9 cellular contexts compared by ENCODE assay signal in the genomic region with DNA sequence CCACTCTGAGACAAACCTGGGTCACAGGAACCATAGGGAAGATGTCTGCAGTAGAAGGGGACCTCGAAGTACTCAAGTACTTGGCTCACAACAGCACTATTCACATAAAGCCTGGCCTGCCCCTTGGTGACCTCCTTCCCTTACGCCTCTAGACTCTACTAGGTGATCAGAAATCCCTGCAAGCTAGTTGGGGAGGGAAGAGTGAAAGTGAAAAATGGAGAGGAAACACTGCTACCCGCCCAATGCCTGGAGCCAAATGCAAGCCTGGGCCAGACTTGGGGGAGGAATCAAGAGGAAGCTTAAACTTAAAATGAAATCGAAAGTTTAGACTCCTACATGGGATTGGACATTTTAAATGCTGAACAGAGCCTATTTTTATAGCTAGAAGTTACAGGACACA. TPM values are rescaled to one million over a fixed set of nuclear protein-coding genes. Genes with fewer than 3 reads are reported as not detected.
DNase-seq lines count a peak whose midpoint lies in the region; ATAC-seq, FAIRE-seq and TF ChIP-seq lines count a peak whose summit lies in the region.
"Not testable (repeated sequence)": the region's sequence is repeated elsewhere in the genome, so short reads cannot be mapped to it uniquely, and the experiment has no call there.
"Had no signal": no experiment of that assay in that cellular context is flagged by ENCODE, and none has a peak within 500 bp of the region (broad histone marks: within the 10 kb centered on the region; RNA-seq: fewer than 3 reads in every experiment).

No MANE protein-coding gene starts in this region.

- not testable (repeated sequence) for H3K9me3 ChIP-seq in BLaER1 treated with 17β-estradiol and CSF1 and Interleukin-3, amounts not matched to agents 10 nM and 100 nM (replicated peaks in 1 of 11); adipocyte (ENCODE audit: control insufficient read depth, low read length); H1 (ENCODE audit: insufficient read depth in 2 of 2, low read depth in 1 of 2, low read length in 1 of 2); keratinocyte (ENCODE audit: control insufficient read depth, low read depth, low read length); neural progenitor cell (ENCODE audit: low read depth); uterus

- H2BK20ac ChIP-seq in H1 (ENCODE audit: low read length), result not testable (repeated sequence)

- not testable (repeated sequence) for H3K27me3 ChIP-seq in BLaER1 treated with 17β-estradiol and CSF1 and Interleukin-3, amounts not matched to agents 10 nM and 100 nM; adipocyte (replicated peaks; ENCODE audit: control insufficient read depth, insufficient read depth, low read length); H1 (replicated peaks in 1 of 4; ENCODE audit: control insufficient read depth in 3 of 4, extremely low read depth in 1 of 4, insufficient read depth in 3 of 4, low read length in 3 of 4); keratinocyte (ENCODE audit: control insufficient read depth, extremely low read depth, insufficient read depth, low read length); neural progenitor cell; uterus

- TF ChIP-seq EP300 in H1 (IDR thresholded peaks at IDR 0.05; ENCODE audit: borderline replicate concordance in 1 of 2, low read depth in 2 of 2, low read length in 2 of 2), result not testable (repeated sequence)

- FAIRE-seq in H1 (lab: Jason Lieb, UNC) (peak; percentile 74), keratinocyte (lab: Jason Lieb, UNC) (peak; percentile 90)

- H2BK5ac ChIP-seq in H1 (ENCODE audit: low read depth, low read length), result not testable (repeated sequence)

- not testable (repeated sequence) for H3K9me3 Mint-ChIP-seq in neural progenitor cell

- dilution Hi-C loops in keratinocyte (cut with MboI; ENCODE audit: extremely low pct_ligation_motif_present, low sequenced_read_pairs), result not testable (repeated sequence)

- 100% methylated on average over 1 of the region's 4 CpGs; no CpG with 5 or more reads in 1 of the 2 experiments for WGBS in H1 (ENCODE audit: extremely low coverage in 1 of 2, insufficient coverage in 1 of 2, insufficient read length in 1 of 2, insufficient replicate concordance in 2 of 2, low coverage in 1 of 2, low lambda C conversion rate in 2 of 2, missing lambda C conversion rate in 1 of 2), 2 experiments

- not testable (repeated sequence) for TF ChIP-seq POLR2A in H1 (IDR thresholded peaks at IDR 0.05; ENCODE audit: control extremely low read depth in 1 of 2, low read depth in 2 of 2, low read length in 2 of 2); uterus (IDR thresholded peaks at IDR 0.05)

- not testable (repeated sequence) for H4K91ac ChIP-seq in H1 (replicated peaks; ENCODE audit: insufficient read length, low read length)

- H2BK12ac ChIP-seq in H1 (ENCODE audit: low read depth, low read length), result not testable (repeated sequence)

- H3F3A ChIP-seq in neural progenitor cell (ENCODE audit: low read depth), result not testable (repeated sequence)

- H3K18ac ChIP-seq in H1 (ENCODE audit: extremely low read depth, low read length), result not testable (repeated sequence)

- H3K36me3 ChIP-seq in BLaER1 treated with 17β-estradiol and CSF1 and Interleukin-3, amounts not matched to agents 10 nM and 100 nM; adipocyte (ENCODE audit: control insufficient read depth, insufficient read depth, low read length, severe bottlenecking); H1 (ENCODE audit: control insufficient read depth in 2 of 4, insufficient read depth in 4 of 4, low read length in 3 of 4); keratinocyte (ENCODE audit: control insufficient read depth in 2 of 2, extremely low read depth in 1 of 2, insufficient read depth in 2 of 2, low read length in 2 of 2); neural progenitor cell; uterus: not testable (repeated sequence)

- peak overlapping the region in 2 of 11 experiments; percentile 21 to 44; a peak in 2 of 22 replicates for H3K27ac ChIP-seq in BLaER1 treated with 17β-estradiol and CSF1 and Interleukin-3, amounts not matched to agents 10 nM and 100 nM
- H3K27ac ChIP-seq in H1 (ENCODE audit: low read depth, low read length); keratinocyte (ENCODE audit: control insufficient read depth, insufficient read depth, low read length); neural progenitor cell: not testable (repeated sequence)
- H3K27ac ChIP-seq in uterus, result peak overlapping the region; percentile 50 to 71

- H3K9me1 ChIP-seq in keratinocyte (ENCODE audit: control insufficient read depth, extremely low read depth, insufficient read depth, low read length), result not testable (repeated sequence)

- peak overlapping the region in 1 of 11 experiments; percentile 26; a peak in 2 of 22 replicates for H3K9ac ChIP-seq in BLaER1 treated with 17β-estradiol and CSF1 and Interleukin-3, amounts not matched to agents 10 nM and 100 nM
- not testable (repeated sequence) for H3K9ac ChIP-seq in adipocyte (ENCODE audit: low read length); H1 (replicated peaks in 1 of 4; ENCODE audit: extremely low read depth in 1 of 4, low read depth in 3 of 4, low read length in 3 of 4); keratinocyte (ENCODE audit: control insufficient read depth, extremely low read depth, insufficient read depth, low read length); neural progenitor cell

- CTCF ChIA-PET in H1 (lab: Charles Lee; ENCODE audit: partially characterized antibody), result not testable (repeated sequence)

- not testable (repeated sequence) for H3K27me3 Mint-ChIP-seq in neural progenitor cell (ENCODE audit: insufficient read depth, low read depth)

- not testable (repeated sequence) for H4K20me1 ChIP-seq in BLaER1 treated with 17β-estradiol and CSF1 and Interleukin-3, amounts not matched to agents 10 nM and 100 nM; H1 (replicated peaks in 1 of 2; ENCODE audit: control insufficient read depth in 1 of 2, insufficient read depth in 2 of 2, low read length in 2 of 2); keratinocyte (ENCODE audit: control insufficient read depth, extremely low read depth, insufficient read depth, low read length); neural progenitor cell (ENCODE audit: low read depth)

- not testable (repeated sequence) for H2AK5ac ChIP-seq in H1 (ENCODE audit: low read depth, low read length)

- H3K4ac ChIP-seq in H1 (replicated peaks; ENCODE audit: insufficient read length, low read depth, low read length), result not testable (repeated sequence)

- not testable (repeated sequence) for TF ChIP-seq CTCF in H1 (IDR thresholded peaks at IDR 0.05; ENCODE audit: control extremely low read depth in 1 of 3, insufficient read depth in 1 of 3, low read depth in 1 of 3, low read length in 3 of 3); keratinocyte (optimal IDR thresholded peaks at IDR 0.05 in 1 of 3, IDR thresholded peaks at IDR 0.05 in 1 of 3, conservative IDR thresholded peaks at IDR 0.05 in 1 of 3; ENCODE audit: extremely low read depth in 1 of 3, insufficient read depth in 2 of 3, low read length in 3 of 3); neural progenitor cell (IDR thresholded peaks at IDR 0.05); uterus (IDR thresholded peaks at IDR 0.05)

- H4K8ac ChIP-seq in H1 (ENCODE audit: extremely low read depth, insufficient read depth, low read length), result not testable (repeated sequence)

- not testable (repeated sequence) for H3K36me3 Mint-ChIP-seq in neural progenitor cell

- H2AFZ ChIP-seq in H1 (ENCODE audit: low read length); keratinocyte (ENCODE audit: control insufficient read depth, low read length); neural progenitor cell (replicated peaks): not testable (repeated sequence)

- H3K27ac Mint-ChIP-seq in neural progenitor cell, result not testable (repeated sequence)

- intact Hi-C loops in Right ventricle myocardium inferior (cut with DNase I); uterus (cut with DNase I; ENCODE audit: low total_unique reads): not testable (repeated sequence)

- peak; percentile 32 for ATAC-seq in Right ventricle myocardium inferior

- not testable (repeated sequence) for H3K56ac ChIP-seq in H1 (replicated peaks; ENCODE audit: insufficient read length, low read depth, low read length)

- not testable (repeated sequence) for TF ChIP-seq RAD21 in H1 (IDR thresholded peaks at IDR 0.05 in 1 of 2, conservative IDR thresholded peaks at IDR 0.05 in 1 of 2; ENCODE audit: low read depth in 2 of 2, low read length in 2 of 2)

- DNase-seq in OCI-M1 (lab: John Stamatoyannopoulos, UW) (peak; percentile 59), adipocyte (ENCODE audit: low read depth) (peak; percentile 1), Right ventricle myocardium inferior (ENCODE audit: missing footprints) (peak; percentile 65), uterus (peak; percentile 18 to 27)
- DNase-seq in H1 (ENCODE audit: low read depth in 1 of 2, low spot score in 2 of 2); keratinocyte (ENCODE audit: low read depth, low spot score); neural progenitor cell (ENCODE audit: low spot score): not testable (repeated sequence)

- peaks cover 0 to 14% (median 4%) of the 10 kb centered on the region in 10 experiments; a peak in 6 of 20 replicates for H3K4me1 ChIP-seq in BLaER1 treated with 17β-estradiol and CSF1 and Interleukin-3, amounts not matched to agents 10 nM and 100 nM
- not testable (repeated sequence) for H3K4me1 ChIP-seq in adipocyte (ENCODE audit: control insufficient read depth, insufficient read depth, low read length); H1 (replicated peaks in 1 of 4; ENCODE audit: control insufficient read depth in 3 of 4, insufficient read depth in 4 of 4, low read length in 3 of 4); keratinocyte (ENCODE audit: control insufficient read depth, extremely low read depth, insufficient read depth, low read length); neural progenitor cell; uterus

- not testable (repeated sequence) for H3K79me2 ChIP-seq in H1 (ENCODE audit: control insufficient read depth in 1 of 2, insufficient read depth in 2 of 2, low read length in 2 of 2); keratinocyte (ENCODE audit: control insufficient read depth, insufficient read depth, low read length); neural progenitor cell (ENCODE audit: low read depth)

- H3K14ac ChIP-seq in H1 (ENCODE audit: insufficient read length), result not testable (repeated sequence)

- not testable (repeated sequence) for H4K5ac ChIP-seq in H1 (ENCODE audit: insufficient read length, low read depth, low read length)

- POLR2A ChIA-PET in H1 (lab: Charles Lee; ENCODE audit: partially characterized antibody), result not testable (repeated sequence)

- H3K23me2 ChIP-seq in H1 (ENCODE audit: low read depth, low read length), result not testable (repeated sequence)

- not testable (repeated sequence) for H3K79me1 ChIP-seq in H1 (ENCODE audit: low read depth, low read length)

- not testable (repeated sequence) for H3K23ac ChIP-seq in H1 (ENCODE audit: insufficient read length)

- H3K4me3 Mint-ChIP-seq in neural progenitor cell, result not testable (repeated sequence)

- H2BK15ac ChIP-seq in H1 (ENCODE audit: low read length), result not testable (repeated sequence)

- H3K4me3 ChIP-seq in BLaER1 treated with 17β-estradiol and CSF1 and Interleukin-3, amounts not matched to agents 10 nM and 100 nM, result peak overlapping the region in 6 of 10 experiments; percentile 35 to 57 (median 47); a peak in 8 of 20 replicates
- not testable (repeated sequence) for H3K4me3 ChIP-seq in adipocyte (ENCODE audit: low read length); H1 (ENCODE audit: extremely low read depth in 1 of 4, insufficient read depth in 2 of 4, low read depth in 3 of 4, low read length in 4 of 4)
- peak overlapping the region in 1 of 3 experiments; percentile 13 for H3K4me3 ChIP-seq in keratinocyte (ENCODE audit: control insufficient read depth in 2 of 3, extremely low read depth in 1 of 3, insufficient read depth in 2 of 3, low read depth in 1 of 3, low read length in 3 of 3)
- H3K4me3 ChIP-seq in neural progenitor cell, result peak overlapping the region; percentile 19
- peak overlapping the region in 1 of 2 donors; percentile 11 for H3K4me3 ChIP-seq in uterus

- H2BK120ac ChIP-seq in H1 (replicated peaks; ENCODE audit: low read depth, low read length), result not testable (repeated sequence)

- H3K4me2 ChIP-seq in BLaER1 treated with 17β-estradiol and CSF1 and Interleukin-3, amounts not matched to agents 10 nM and 100 nM, result peak overlapping the region; percentile 54 to 70 (median 64); a peak in 20 of 22 replicates
- not testable (repeated sequence) for H3K4me2 ChIP-seq in H1 (ENCODE audit: insufficient read depth in 1 of 2, low read depth in 2 of 2, low read length in 2 of 2); keratinocyte (ENCODE audit: control insufficient read depth, extremely low read depth, insufficient read depth, low read depth, low read length)
- peak overlapping the region; percentile 22 for H3K4me2 ChIP-seq in neural progenitor cell

- not testable (repeated sequence) for H3K4me1 Mint-ChIP-seq in neural progenitor cell

RNA-seq across cellular contexts. Expression of gene SYT15, which starts 17.6 kb away (rescaled TPM):
- total RNA-seq in H1 (2021; fragmentation: NEBNext Ultra II Directional; extraction: Animal tissue kit (Norgen Biotek cat#: 25700)), result 0.61 and 1.5 TPM in 2 replicates
- polyA plus RNA-seq in H1 (2011; rRNA removed) (0.39 and 0.58 TPM in 2 replicates), keratinocyte (0.07 to 0.16 TPM (median 0.13 TPM) in 3 replicates)
- polyA plus RNA-seq in H1 (2011; cell fraction: cytosol; rRNA removed), result 0.47 TPM
- 1.1 TPM for polyA plus RNA-seq in H1 (2011; cell fraction: nucleus; rRNA removed)
- polyA plus RNA-seq in H1 (2012, experiment 1 of 2), result 0.34 to 0.76 TPM (median 0.43 TPM) in 4 replicates
- polyA plus RNA-seq in H1 (2012, experiment 2 of 2), result 0.08 TPM
- 0.43 TPM for polyA plus RNA-seq in H1 (2013, experiment 1 of 2)
- polyA plus RNA-seq in H1 (2013, experiment 2 of 2), result 0.44 TPM
- 0.46 and 1.0 TPM in 2 replicates for polyA minus RNA-seq in H1 (2011; rRNA and poly(A)+ RNA removed)
- polyA minus RNA-seq in H1 (2011; cell fraction: cytosol; rRNA and poly(A)+ RNA removed), result 1.8 TPM
- 1.3 TPM for polyA minus RNA-seq in H1 (2011; cell fraction: nucleus; rRNA and poly(A)+ RNA removed)
- total RNA-seq in Right ventricle myocardium inferior (3.2 TPM), neural progenitor cell (ENCODE audit: low replicate concordance) (0.15 and 0.17 TPM in 2 replicates), uterus (10 to 100 TPM in 2 of 4 donors, 1 to 10 TPM in 2; 3.0 to 22.8 (median 14.0) TPM)
- 0.16 TPM for polyA plus RNA-seq in keratinocyte (2011; ENCODE audit: low read depth)
- 0.01 and 0.06 TPM in 2 replicates for polyA plus RNA-seq in keratinocyte (2011; cell fraction: cytosol; rRNA removed)
- polyA plus RNA-seq in keratinocyte (2011; cell fraction: nucleus; rRNA removed), result 0.14 and 0.35 TPM in 2 replicates
- polyA plus RNA-seq in keratinocyte (2012; ENCODE audit: low replicate concordance), result 0.08 and 0.38 TPM in 2 replicates
- 0.13 to 0.16 TPM in 2 of 3 replicates, not detected in the other for polyA minus RNA-seq in keratinocyte
- not detected for polyA minus RNA-seq in keratinocyte (2011; cell fraction: cytosol; rRNA and poly(A)+ RNA removed)
- polyA minus RNA-seq in keratinocyte (2011; cell fraction: nucleus; rRNA and poly(A)+ RNA removed), result 0.23 and 0.32 TPM in 2 replicates

RNA-seq across cellular contexts. Expression of gene GPRIN2, which starts 40.1 kb away (rescaled TPM):
- total RNA-seq in H1 (2021; fragmentation: NEBNext Ultra II Directional; extraction: Animal tissue kit (Norgen Biotek cat#: 25700)), result 17.8 and 18.6 TPM in 2 replicates
- 14.3 and 19.7 TPM in 2 replicates for polyA plus RNA-seq in H1 (2011; rRNA removed)
- polyA plus RNA-seq in H1 (2011; cell fraction: cytosol; rRNA removed), result 15.7 TPM
- polyA plus RNA-seq in H1 (2011; cell fraction: nucleus; rRNA removed), result 60.7 TPM
- polyA plus RNA-seq in H1 (2012, experiment 1 of 2), result 5.2 to 15.3 TPM (median 12.7 TPM) in 4 replicates
- 10.9 TPM for polyA plus RNA-seq in H1 (2012, experiment 2 of 2)
- 5.4 TPM for polyA plus RNA-seq in H1 (2013, experiment 1 of 2)
- 4.6 TPM for polyA plus RNA-seq in H1 (2013, experiment 2 of 2)
- polyA minus RNA-seq in H1 (2011; rRNA and poly(A)+ RNA removed), result 10.2 and 12.8 TPM in 2 replicates
- 18.2 TPM for polyA minus RNA-seq in H1 (2011; cell fraction: cytosol; rRNA and poly(A)+ RNA removed)
- polyA minus RNA-seq in H1 (2011; cell fraction: nucleus; rRNA and poly(A)+ RNA removed), result 42.1 TPM
- total RNA-seq in Right ventricle myocardium inferior, result not detected
- polyA plus RNA-seq in keratinocyte, result 0.03 to 0.42 TPM (median 0.08 TPM) in 3 replicates
- 0.52 TPM for polyA plus RNA-seq in keratinocyte (2011; ENCODE audit: low read depth)
- polyA plus RNA-seq in keratinocyte (2011; cell fraction: cytosol; rRNA removed), result 0.07 and 0.38 TPM in 2 replicates
- polyA plus RNA-seq in keratinocyte (2011; cell fraction: nucleus; rRNA removed), result 0.37 and 0.79 TPM in 2 replicates
- polyA plus RNA-seq in keratinocyte (2012; ENCODE audit: low replicate concordance), result 0.30 and 0.93 TPM in 2 replicates
- 0.16 to 0.69 TPM (median 0.52 TPM) in 3 replicates for polyA minus RNA-seq in keratinocyte
- polyA minus RNA-seq in keratinocyte (2011; cell fraction: cytosol; rRNA and poly(A)+ RNA removed), result not detected
- polyA minus RNA-seq in keratinocyte (2011; cell fraction: nucleus; rRNA and poly(A)+ RNA removed), result 0.47 and 0.84 TPM in 2 replicates
- total RNA-seq in neural progenitor cell (ENCODE audit: low replicate concordance), result 6.9 and 18.1 TPM in 2 replicates
- 1 to 10 TPM in 1 of 4 donors, not detected in 3; 3.5 TPM for total RNA-seq in uterus
- total RNA-seq: CD4-positive, CD25-positive, alpha-beta regulatory T cell had no signal
- polyA plus RNA-seq: CD4-positive, CD25-positive, alpha-beta regulatory T cell had no signal
